14 cellular contexts compared by ENCODE assay signal in the genomic region with DNA sequence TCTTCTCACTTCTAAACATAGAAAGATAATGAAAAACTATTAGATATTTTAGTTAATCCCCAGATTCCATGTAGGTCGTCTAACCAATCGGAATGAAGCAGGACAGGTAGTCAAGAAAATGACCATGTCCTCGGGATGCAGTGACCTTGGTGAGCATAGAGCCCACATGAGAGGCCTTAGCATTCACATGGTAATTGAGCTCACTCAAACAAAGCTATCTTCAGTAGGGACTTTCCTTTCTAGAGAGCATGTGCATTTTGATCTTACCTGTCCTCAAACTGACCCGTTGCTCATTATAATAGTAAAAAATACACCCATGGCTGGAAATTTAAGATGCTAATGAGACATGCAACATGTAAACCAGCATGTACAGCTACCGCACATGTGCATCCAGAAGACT.
A peak's percentile ranks its signal among the peaks of the same experiment; 100 is the strongest.
DNase-seq lines count a peak whose midpoint lies in the region; ATAC-seq and TF ChIP-seq lines count a peak whose summit lies in the region.
"Had no signal": no experiment of that assay in that cellular context is flagged by ENCODE, and none has a peak within 500 bp of the region (broad histone marks: within the 10 kb centered on the region; RNA-seq: fewer than 3 reads in every experiment).

No MANE protein-coding gene starts in this region.

- H4K20me1 ChIP-seq in GM23338 (replicated peaks; ENCODE audit: insufficient read depth) (no peaks in the 10 kb centered on the region), KMS-11 (ENCODE audit: insufficient read depth) (no peaks in the 10 kb centered on the region)
- H4K20me1 ChIP-seq: BLaER1 treated with 17β-estradiol and CSF1 and Interleukin-3, amounts not matched to agents 10 nM and 100 nM had no signal

- H3K36me3 ChIP-seq in GM23338 (ENCODE audit: insufficient read depth) (no peaks in the 10 kb centered on the region), KMS-11 (ENCODE audit: insufficient read depth) (no peaks in the 10 kb centered on the region)
- H3K36me3 ChIP-seq: BLaER1 treated with 17β-estradiol and CSF1 and Interleukin-3, amounts not matched to agents 10 nM and 100 nM; HAP-1 had no signal

- no peaks in the 10 kb centered on the region for H3K27me3 ChIP-seq in GM23338 (ENCODE audit: insufficient read depth)
- no peaks in the 10 kb centered on the region for H3K27me3 ChIP-seq in KMS-11 (ENCODE audit: insufficient read depth, low read depth)
- H3K27me3 ChIP-seq: BLaER1 treated with 17β-estradiol and CSF1 and Interleukin-3, amounts not matched to agents 10 nM and 100 nM had no signal

- DNase-seq in GM23338 (ENCODE audit: low spot score) = peak; percentile 39
- DNase-seq in WTC11 (ENCODE audit: low spot score) = no peak
- DNase-seq in caudate nucleus (lab: John Stamatoyannopoulos, UW) = no peak
- DNase-seq: Calu3; CD8-positive, alpha-beta T cell; DMS79 treated with DMSO at 0.1 percent for 48 hours; GOT3 had no signal

- no peaks in the 10 kb centered on the region for H3F3A ChIP-seq in GM23338 (replicated peaks; ENCODE audit: low read depth)

- no peaks in the 10 kb centered on the region for H3K9me2 ChIP-seq in GM23338 (ENCODE audit: insufficient read depth)

- H3K4me3 ChIP-seq in GM23338 (no peak overlapping the region), KMS-11 (IDR thresholded peaks at IDR 0.05; ENCODE audit: insufficient read depth, low read depth, low read length) (no peak overlapping the region)
- H3K4me3 ChIP-seq: BLaER1 treated with 17β-estradiol and CSF1 and Interleukin-3, amounts not matched to agents 10 nM and 100 nM; GM12878; HAP-1 had no signal

- H3K9me3 Mint-ChIP-seq in GM23338 (no peaks in the 10 kb centered on the region), WTC11 (peaks cover 16% of the 10 kb centered on the region)

- H3K27ac Mint-ChIP-seq in GM23338 (no peak overlapping the region), WTC11 (no peak overlapping the region)
- H3K27ac Mint-ChIP-seq: B cell; CD8-positive, alpha-beta T cell had no signal

- H3K36me3 Mint-ChIP-seq in GM23338 (ENCODE audit: low read depth) = no peaks in the 10 kb centered on the region
- H3K36me3 Mint-ChIP-seq in WTC11 = no peaks in the 10 kb centered on the region; the same call in 1 of the 2 replicates
- H3K36me3 Mint-ChIP-seq: CD8-positive, alpha-beta T cell had no signal

- TF ChIP-seq CTCF in GM23338 (conservative IDR thresholded peaks at IDR 0.05; ENCODE audit: low read depth in 2 of 2) (no peak), KMS-11 (conservative IDR thresholded peaks at IDR 0.05; ENCODE audit: low read depth, low read length) (no peak), WTC11 (IDR thresholded peaks at IDR 0.05) (no peak)

- H3K27ac ChIP-seq in GM23338 (ENCODE audit: low read depth) (no peak overlapping the region), KMS-11 (peak overlapping the region; percentile 80), caudate nucleus (ENCODE audit: low read depth, low read length) (no peak overlapping the region)

- H3K4me2 ChIP-seq in GM23338 = no peak overlapping the region
- H3K4me2 ChIP-seq in KMS-11 = peak overlapping the region; percentile 44

- H3K4me3 Mint-ChIP-seq in GM23338 (no peak overlapping the region), WTC11 (no peak overlapping the region)
- H3K4me3 Mint-ChIP-seq: B cell; CD8-positive, alpha-beta T cell had no signal

- POLR2A ChIA-PET in WTC11 (lab: Charles Lee) = no interaction called here

- H3K4me1 ChIP-seq in GM23338 (ENCODE audit: insufficient read depth) (peaks cover 27% of the 10 kb centered on the region), KMS-11 (ENCODE audit: low read depth, poor library complexity, severe bottlenecking) (peaks cover 67% of the 10 kb centered on the region)

- CTCF ChIA-PET in WTC11 (lab: Charles Lee) = no interaction called here

- H3K79me2 ChIP-seq in GM23338 (replicated peaks; ENCODE audit: insufficient read depth) (no peaks in the 10 kb centered on the region), KMS-11 (ENCODE audit: insufficient read depth, low read depth) (no peaks in the 10 kb centered on the region)

- H2AFZ ChIP-seq in GM23338 = no peak overlapping the region
- H2AFZ ChIP-seq in KMS-11 (ENCODE audit: low read depth) = peak overlapping the region; percentile 72

- H3K27me3 Mint-ChIP-seq in GM23338 (ENCODE audit: insufficient read depth, low read depth, poor library complexity) = peaks cover 4% of the 10 kb centered on the region
- no peaks in the 10 kb centered on the region for H3K27me3 Mint-ChIP-seq in WTC11 (ENCODE audit: low read depth)
- H3K27me3 Mint-ChIP-seq: B cell had no signal

- H3K4me1 Mint-ChIP-seq in GM23338 (peaks cover 44% of the 10 kb centered on the region), WTC11 (peaks cover 54% of the 10 kb centered on the region)
- H3K4me1 Mint-ChIP-seq: B cell had no signal

- ATAC-seq in GM23338 (peak; percentile 77), WTC11 (peak; percentile 67), GM19455 (IDR thresholded peaks at IDR 0.05; ENCODE audit: unreplicated experiment) (no peak), HG02623 (IDR thresholded peaks at IDR 0.05; ENCODE audit: unreplicated experiment) (no peak)
- ATAC-seq: CD8-positive, alpha-beta T cell; GM12878 had no signal

- peak overlapping the region; percentile 32 for H3K9ac ChIP-seq in KMS-11

TF ChIP-seq in WTC11, 78 proteins besides CTCF, POLR2A, EP300 and RAD21 (continues in another document):
- TF ChIP-seq, protein P1, sequence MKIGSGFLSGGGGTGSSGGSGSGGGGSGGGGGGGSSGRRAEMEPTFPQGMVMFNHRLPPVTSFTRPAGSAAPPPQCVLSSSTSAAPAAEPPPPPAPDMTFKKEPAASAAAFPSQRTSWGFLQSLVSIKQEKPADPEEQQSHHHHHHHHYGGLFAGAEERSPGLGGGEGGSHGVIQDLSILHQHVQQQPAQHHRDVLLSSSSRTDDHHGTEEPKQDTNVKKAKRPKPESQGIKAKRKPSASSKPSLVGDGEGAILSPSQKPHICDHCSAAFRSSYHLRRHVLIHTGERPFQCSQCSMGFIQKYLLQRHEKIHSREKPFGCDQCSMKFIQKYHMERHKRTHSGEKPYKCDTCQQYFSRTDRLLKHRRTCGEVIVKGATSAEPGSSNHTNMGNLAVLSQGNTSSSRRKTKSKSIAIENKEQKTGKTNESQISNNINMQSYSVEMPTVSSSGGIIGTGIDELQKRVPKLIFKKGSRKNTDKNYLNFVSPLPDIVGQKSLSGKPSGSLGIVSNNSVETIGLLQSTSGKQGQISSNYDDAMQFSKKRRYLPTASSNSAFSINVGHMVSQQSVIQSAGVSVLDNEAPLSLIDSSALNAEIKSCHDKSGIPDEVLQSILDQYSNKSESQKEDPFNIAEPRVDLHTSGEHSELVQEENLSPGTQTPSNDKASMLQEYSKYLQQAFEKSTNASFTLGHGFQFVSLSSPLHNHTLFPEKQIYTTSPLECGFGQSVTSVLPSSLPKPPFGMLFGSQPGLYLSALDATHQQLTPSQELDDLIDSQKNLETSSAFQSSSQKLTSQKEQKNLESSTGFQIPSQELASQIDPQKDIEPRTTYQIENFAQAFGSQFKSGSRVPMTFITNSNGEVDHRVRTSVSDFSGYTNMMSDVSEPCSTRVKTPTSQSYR (CRISPR knock-in tag; IDR thresholded peaks at IDR 0.05) = no peak
- TF ChIP-seq EMX1 (CRISPR knock-in tag; IDR thresholded peaks at IDR 0.05) (no peak), ZNF317 (CRISPR knock-in tag; IDR thresholded peaks at IDR 0.05; ENCODE audit: borderline replicate concordance, low read depth) (no peak), PRRX2 (CRISPR knock-in tag; IDR thresholded peaks at IDR 0.05) (no peak), ZNF671 (CRISPR knock-in tag; IDR thresholded peaks at IDR 0.05) (no peak), NFYB (CRISPR knock-in tag; conservative IDR thresholded peaks at IDR 0.05; ENCODE audit: low read depth) (no peak), ELF4 (CRISPR knock-in tag; IDR thresholded peaks at IDR 0.05; ENCODE audit: low read depth) (no peak), ZNF423 (CRISPR knock-in tag; IDR thresholded peaks at IDR 0.05) (no peak)
- TF ChIP-seq, protein P2, sequence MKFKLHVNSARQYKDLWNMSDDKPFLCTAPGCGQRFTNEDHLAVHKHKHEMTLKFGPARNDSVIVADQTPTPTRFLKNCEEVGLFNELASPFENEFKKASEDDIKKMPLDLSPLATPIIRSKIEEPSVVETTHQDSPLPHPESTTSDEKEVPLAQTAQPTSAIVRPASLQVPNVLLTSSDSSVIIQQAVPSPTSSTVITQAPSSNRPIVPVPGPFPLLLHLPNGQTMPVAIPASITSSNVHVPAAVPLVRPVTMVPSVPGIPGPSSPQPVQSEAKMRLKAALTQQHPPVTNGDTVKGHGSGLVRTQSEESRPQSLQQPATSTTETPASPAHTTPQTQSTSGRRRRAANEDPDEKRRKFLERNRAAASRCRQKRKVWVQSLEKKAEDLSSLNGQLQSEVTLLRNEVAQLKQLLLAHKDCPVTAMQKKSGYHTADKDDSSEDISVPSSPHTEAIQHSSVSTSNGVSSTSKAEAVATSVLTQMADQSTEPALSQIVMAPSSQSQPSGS (CRISPR knock-in tag; IDR thresholded peaks at IDR 0.05; ENCODE audit: borderline replicate concordance, low read depth) = no peak
- TF ChIP-seq, protein P3, sequence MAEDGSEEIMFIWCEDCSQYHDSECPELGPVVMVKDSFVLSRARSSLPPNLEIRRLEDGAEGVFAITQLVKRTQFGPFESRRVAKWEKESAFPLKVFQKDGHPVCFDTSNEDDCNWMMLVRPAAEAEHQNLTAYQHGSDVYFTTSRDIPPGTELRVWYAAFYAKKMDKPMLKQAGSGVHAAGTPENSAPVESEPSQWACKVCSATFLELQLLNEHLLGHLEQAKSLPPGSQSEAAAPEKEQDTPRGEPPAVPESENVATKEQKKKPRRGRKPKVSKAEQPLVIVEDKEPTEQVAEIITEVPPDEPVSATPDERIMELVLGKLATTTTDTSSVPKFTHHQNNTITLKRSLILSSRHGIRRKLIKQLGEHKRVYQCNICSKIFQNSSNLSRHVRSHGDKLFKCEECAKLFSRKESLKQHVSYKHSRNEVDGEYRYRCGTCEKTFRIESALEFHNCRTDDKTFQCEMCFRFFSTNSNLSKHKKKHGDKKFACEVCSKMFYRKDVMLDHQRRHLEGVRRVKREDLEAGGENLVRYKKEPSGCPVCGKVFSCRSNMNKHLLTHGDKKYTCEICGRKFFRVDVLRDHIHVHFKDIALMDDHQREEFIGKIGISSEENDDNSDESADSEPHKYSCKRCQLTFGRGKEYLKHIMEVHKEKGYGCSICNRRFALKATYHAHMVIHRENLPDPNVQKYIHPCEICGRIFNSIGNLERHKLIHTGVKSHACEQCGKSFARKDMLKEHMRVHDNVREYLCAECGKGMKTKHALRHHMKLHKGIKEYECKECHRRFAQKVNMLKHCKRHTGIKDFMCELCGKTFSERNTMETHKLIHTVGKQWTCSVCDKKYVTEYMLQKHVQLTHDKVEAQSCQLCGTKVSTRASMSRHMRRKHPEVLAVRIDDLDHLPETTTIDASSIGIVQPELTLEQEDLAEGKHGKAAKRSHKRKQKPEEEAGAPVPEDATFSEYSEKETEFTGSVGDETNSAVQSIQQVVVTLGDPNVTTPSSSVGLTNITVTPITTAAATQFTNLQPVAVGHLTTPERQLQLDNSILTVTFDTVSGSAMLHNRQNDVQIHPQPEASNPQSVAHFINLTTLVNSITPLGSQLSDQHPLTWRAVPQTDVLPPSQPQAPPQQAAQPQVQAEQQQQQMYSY (CRISPR knock-in tag; IDR thresholded peaks at IDR 0.05) = no peak

Comparison
In these comparisons a context has a peak if more than half of its experiments do, and no peak if none do; other contexts are left out.
1. ATAC-seq: peak in GM23338 (single experiment) and WTC11 (single experiment); none in GM19455 (single experiment) and HG02623 (single experiment).